Comparison of ENCODE assay signal across 10 cellular contexts in genomic region chrX:21993265-21993664, GRCh38. TPM values are rescaled to one million over a fixed set of nuclear protein-coding genes. Genes with fewer than 3 reads are reported as not detected.
A peak's percentile ranks its signal among the peaks of the same experiment; 100 is the strongest.
DNase-seq lines count a peak whose midpoint lies in the region; ATAC-seq and TF ChIP-seq lines count a peak whose summit lies in the region.
"Had no signal": no experiment of that assay in that cellular context is flagged by ENCODE, and none has a peak within 500 bp of the region (broad histone marks: within the 10 kb centered on the region; RNA-seq: fewer than 3 reads in every experiment).

No MANE protein-coding gene starts in this region.

- H3K4me3 Mint-ChIP-seq in dendritic cell treated with granulocyte-macrophage colony-stimulating factor and Interleukin-4, amounts not matched to agents 40 ng/mL and 50 ng/mL, for 4 days: no peak overlapping the region
- H3K4me3 Mint-ChIP-seq: natural killer cell had no signal

- H3K4me3 ChIP-seq in BE2C (ENCODE audit: low read depth, low read length) (no peak overlapping the region), foreskin fibroblast (ENCODE audit: low read depth in 1 of 2, low read length in 2 of 2) (no peak overlapping the region)

- H3K27me3 Mint-ChIP-seq in dendritic cell treated with granulocyte-macrophage colony-stimulating factor and Interleukin-4, amounts not matched to agents 40 ng/mL and 50 ng/mL, for 4 days: no peaks in the 10 kb centered on the region

- peaks cover 38% of the 10 kb centered on the region for H3K36me3 Mint-ChIP-seq in dendritic cell treated with granulocyte-macrophage colony-stimulating factor and Interleukin-4, amounts not matched to agents 40 ng/mL and 50 ng/mL, for 4 days (ENCODE audit: low read depth)
- H3K36me3 Mint-ChIP-seq: natural killer cell had no signal

- H3K4me1 ChIP-seq in BE2C: no peaks in the 10 kb centered on the region; the same call in 1 of the 2 replicates

- H3K36me3 ChIP-seq in BE2C: no peaks in the 10 kb centered on the region

- no peaks in the 10 kb centered on the region for H3K9me3 ChIP-seq in BE2C

- ATAC-seq in GM19455 (IDR thresholded peaks at IDR 0.05; ENCODE audit: unreplicated experiment) (peak; percentile 88), HG03159 (IDR thresholded peaks at IDR 0.05; ENCODE audit: unreplicated experiment) (peak; percentile 86)

- TF ChIP-seq CTCF in BE2C (IDR thresholded peaks at IDR 0.05; ENCODE audit: low read depth, low read length): no peak
- no peak for TF ChIP-seq CTCF in foreskin fibroblast (IDR thresholded peaks at IDR 0.05; ENCODE audit: low read depth, low read length)

- peak overlapping the region; percentile 89 for H3K27ac Mint-ChIP-seq in dendritic cell treated with granulocyte-macrophage colony-stimulating factor and Interleukin-4, amounts not matched to agents 40 ng/mL and 50 ng/mL, for 4 days
- H3K27ac Mint-ChIP-seq: natural killer cell had no signal

- DNase-seq in BE2C: peak; percentile 36
- no peak for DNase-seq in NCI-H1930 (lab: John Stamatoyannopoulos, UW)
- no peak for DNase-seq in 8988T
- no peak for DNase-seq in cerebellar cortex (ENCODE audit: low spot score)
- DNase-seq in foreskin fibroblast: no peak
- DNase-seq: effector CD4-positive, alpha-beta T cell; natural killer cell had no signal

- no peaks in the 10 kb centered on the region for H3K9me3 Mint-ChIP-seq in dendritic cell treated with granulocyte-macrophage colony-stimulating factor and Interleukin-4, amounts not matched to agents 40 ng/mL and 50 ng/mL, for 4 days
- H3K9me3 Mint-ChIP-seq: natural killer cell had no signal

- H3K4me1 Mint-ChIP-seq in dendritic cell treated with granulocyte-macrophage colony-stimulating factor and Interleukin-4, amounts not matched to agents 40 ng/mL and 50 ng/mL, for 4 days (ENCODE audit: low read depth): peaks cover 36% of the 10 kb centered on the region

- intact Hi-C loops in dendritic cell treated with granulocyte-macrophage colony-stimulating factor and Interleukin-4, amounts not matched to agents 40 ng/mL and 50 ng/mL, for 4 days (cut with micrococcal nuclease): loop anchor here (10.0 kb wide), 1 partner anchor 62 kb away; no protein-coding TSS in a partner anchor

- H3K27me3 ChIP-seq in BE2C: no peaks in the 10 kb centered on the region

RNA-seq across cellular contexts. Expression of gene PHEX, which starts 38.9 kb away (rescaled TPM):
- 0.40 TPM for polyA plus RNA-seq in BE2C (2012; ENCODE audit: insufficient read depth, insufficient read length, low read depth)

RNA-seq across cellular contexts. Expression of gene SMS, which starts 52.8 kb away (rescaled TPM):
- polyA plus RNA-seq in BE2C (2012; ENCODE audit: insufficient read depth, insufficient read length, low read depth): 56.0 TPM
